ENCODE assay signal across 34 cellular contexts in the genomic region with DNA sequence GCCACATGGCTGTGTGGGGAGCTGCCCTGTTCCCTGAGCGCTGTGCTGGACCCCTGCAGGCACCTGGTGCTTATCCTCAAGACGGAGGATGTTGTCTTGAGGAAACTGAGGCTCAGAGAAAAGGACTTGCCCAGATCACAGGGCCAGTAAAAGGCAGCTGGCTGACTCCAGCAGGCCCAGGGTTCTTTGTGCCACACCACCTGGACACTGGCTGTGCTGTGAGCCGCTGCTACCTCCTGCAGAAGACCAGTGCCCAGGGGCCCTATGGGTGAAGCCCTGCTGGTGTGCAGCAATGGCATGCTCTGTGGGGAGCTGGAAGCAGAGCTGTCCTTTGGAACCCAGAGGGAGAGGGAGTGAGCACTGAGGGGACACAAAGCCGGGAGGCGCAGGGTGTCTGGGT.
"Had no signal": no experiment of that assay in that cellular context is flagged by ENCODE, and none has a peak within 500 bp of the region (broad histone marks: within the 10 kb centered on the region; RNA-seq: fewer than 3 reads in every experiment).

No MANE protein-coding gene starts in this region.

- H3K27ac ChIP-seq: brain microvascular endothelial cell, esophagus muscularis mucosa, foreskin keratinocyte, gastrocnemius medialis, heart left ventricle, WERI-Rb-1 had no signal

- H3K27me3 Mint-ChIP-seq: activated B cell treated with CpG ODN at 0.5 μM for 24 hours; activated CD8-positive, alpha-beta T cell treated with anti-CD3 and anti-CD28 coated beads for 36 hours; activated naive CD8-positive, alpha-beta T cell; activated T-helper 17 cell treated with anti-CD3 and anti-CD28 coated beads, Interleukin-2, amount 50 U/mL, for 72 hours; effector memory CD8-positive, alpha-beta T cell; T-helper 17 cell had no signal

- H3K9me3 Mint-ChIP-seq: activated B cell treated with CpG ODN at 0.5 μM for 24 hours; activated CD8-positive, alpha-beta T cell treated with anti-CD3 and anti-CD28 coated beads for 36 hours; activated T-cell treated with anti-CD3 and anti-CD28 coated beads, Interleukin-2, amount 50 U/mL, for 4 hours; activated T-helper 17 cell treated with anti-CD3 and anti-CD28 coated beads, Interleukin-2, amount 50 U/mL, for 72 hours; effector memory CD8-positive, alpha-beta T cell; T-helper 2 cell treated with Interferon-gamma antibody and Interleukin-4, amounts not matched to agents 5 μg/mL and 100 μg/mL, for 36 hours had no signal

- H3K9me3 ChIP-seq: esophagus muscularis mucosa, gastrocnemius medialis, heart left ventricle had no signal

- H3K4me3 ChIP-seq: esophagus muscularis mucosa, gastrocnemius medialis, heart left ventricle had no signal

- H3K4me3 Mint-ChIP-seq: activated B cell treated with CpG ODN at 0.5 μM for 24 hours; activated CD8-positive, alpha-beta T cell treated with anti-CD3 and anti-CD28 coated beads for 36 hours; activated naive CD8-positive, alpha-beta T cell; activated T-cell treated with anti-CD3 and anti-CD28 coated beads, Interleukin-2, amount 50 U/mL, for 4 hours; activated T-helper 17 cell treated with anti-CD3 and anti-CD28 coated beads, Interleukin-2, amount 50 U/mL, for 72 hours; effector memory CD8-positive, alpha-beta T cell; T-helper 2 cell treated with Interferon-gamma antibody and Interleukin-4, amounts not matched to agents 5 μg/mL and 100 μg/mL, for 36 hours had no signal

- FAIRE-seq: astrocyte, colon had no signal

- ATAC-seq: activated CD4-positive, CD25-positive, alpha-beta regulatory T cell treated with anti-CD3 and anti-CD28 coated beads, Interleukin-2, amount 50 U/mL, for 24 hours; activated CD8-positive, alpha-beta T cell treated with anti-CD3 and anti-CD28 coated beads for 36 hours; activated T-cell treated with anti-CD3 and anti-CD28 coated beads, Interleukin-2, amount 50 U/mL, for 4 hours; activated T-helper 17 cell treated with anti-CD3 and anti-CD28 coated beads, Interleukin-2, amount 50 U/mL, for 72 hours; effector memory CD8-positive, alpha-beta T cell; foreskin keratinocyte; gastrocnemius medialis; heart left ventricle; T-helper 17 cell had no signal

- H3K27ac Mint-ChIP-seq: activated CD8-positive, alpha-beta T cell treated with anti-CD3 and anti-CD28 coated beads for 36 hours; activated naive CD8-positive, alpha-beta T cell; activated T-helper 17 cell treated with anti-CD3 and anti-CD28 coated beads, Interleukin-2, amount 50 U/mL, for 72 hours; T-helper 17 cell; T-helper 2 cell treated with Interferon-gamma antibody and Interleukin-4, amounts not matched to agents 5 μg/mL and 100 μg/mL, for 36 hours had no signal

- H3K4me1 ChIP-seq: esophagus muscularis mucosa, foreskin keratinocyte, gastrocnemius medialis had no signal

- H3K27me3 ChIP-seq: brain microvascular endothelial cell, esophagus muscularis mucosa, foreskin keratinocyte, gastrocnemius medialis, heart left ventricle had no signal

- DNase-seq: activated B cell treated with CpG ODN at 0.5 μM for 24 hours; activated CD4-positive, alpha-beta T cell treated with anti-CD3 and anti-CD28 coated beads for 48 hours; activated CD4-positive, alpha-beta T cell treated with anti-CD3 and anti-CD28 coated beads, Interleukin-2, amount 50 U/mL, for 1 hour; activated CD4-positive, alpha-beta T cell treated with anti-CD3 and anti-CD28 coated beads, Interleukin-2, amount 50 U/mL, for 48 hours; activated CD8-positive, alpha-beta memory T cell treated with anti-CD3 and anti-CD28 coated beads for 24 hours; activated CD8-positive, alpha-beta T cell treated with anti-CD3 and anti-CD28 coated beads for 36 hours; activated effector memory CD4-positive, alpha-beta T cell treated with Interleukin-2 at 50 U/mL for 16 hours; activated gamma-delta T cell treated with Interleukin-2 at 50 U/mL for 16 hours; activated naive CD4-positive, alpha-beta T cell treated with anti-CD3 and anti-CD28 coated beads, Interleukin-2, amount 50 U/mL, for 16 hours; activated naive CD4-positive, alpha-beta T cell treated with Interleukin-2 at 50 U/mL for 16 hours; activated T-cell treated with anti-CD3 and anti-CD28 coated beads, Interleukin-2, amount 50 U/mL, for 4 hours; amniotic stem cell; anterior cingulate cortex; brain microvascular endothelial cell; caudate nucleus; cortex of kidney; dermis blood vessel endothelial cell; effector CD4-positive, alpha-beta T cell; effector memory CD8-positive, alpha-beta T cell; erythroblast; foreskin keratinocyte; gastrocnemius medialis; glutamatergic neuron; heart left ventricle; T-helper 17 cell; T1000; WERI-Rb-1 had no signal
